18 cellular contexts compared by ENCODE assay signal in genomic region chr3:40078590-40078989, GRCh38.
"Had no signal": no experiment of that assay in that cellular context is flagged by ENCODE, and none has a peak within 500 bp of the region (broad histone marks: within the 10 kb centered on the region; RNA-seq: fewer than 3 reads in every experiment).

No MANE protein-coding gene starts in this region.

- H3K4me3 Mint-ChIP-seq: activated CD4-positive, alpha-beta T cell treated with anti-CD3 and anti-CD28 coated beads for 36 hours; activated CD8-positive, alpha-beta T cell treated with anti-CD3 and anti-CD28 coated beads for 36 hours; mesothelial cell of epicardium; neural crest cell; stimulated activated naive B cell treated with anti-CD40 and anti-IgM and Interleukin-4, amounts not matched to agents 10 μg/mL and 1 μg/mL and 100 μg/mL, for 72 hours; T-helper 17 cell had no signal

- H3K9me3 Mint-ChIP-seq: activated CD8-positive, alpha-beta T cell treated with anti-CD3 and anti-CD28 coated beads for 36 hours had no signal

- H3K9me3 ChIP-seq: pancreas had no signal

- H3K27ac Mint-ChIP-seq: activated CD4-positive, alpha-beta T cell treated with anti-CD3 and anti-CD28 coated beads for 36 hours; activated CD8-positive, alpha-beta T cell treated with anti-CD3 and anti-CD28 coated beads for 36 hours; activated naive CD4-positive, alpha-beta T cell treated with anti-CD3 and anti-CD28 coated beads, Interleukin-2, amount 50 U/mL, for 72 hours; mesothelial cell of epicardium; stimulated activated naive B cell treated with anti-CD40 and anti-IgM and Interleukin-4, amounts not matched to agents 10 μg/mL and 1 μg/mL and 100 μg/mL, for 72 hours; T-helper 17 cell had no signal

- H3K36me3 Mint-ChIP-seq: activated naive CD4-positive, alpha-beta T cell treated with anti-CD3 and anti-CD28 coated beads, Interleukin-2, amount 50 U/mL, for 72 hours; mesothelial cell of epicardium; stimulated activated naive B cell treated with anti-CD40 and anti-IgM and Interleukin-4, amounts not matched to agents 10 μg/mL and 1 μg/mL and 100 μg/mL, for 72 hours had no signal

- H3K27me3 ChIP-seq: brain microvascular endothelial cell, pancreas had no signal

- H3K4me1 ChIP-seq: pancreas had no signal

- DNase-seq: activated CD4-positive, alpha-beta T cell treated with anti-CD3 and anti-CD28 coated beads for 36 hours; activated CD8-positive, alpha-beta memory T cell treated with anti-CD3 and anti-CD28 coated beads, Interleukin-2, amount 50 U/mL, for 4 hours; activated CD8-positive, alpha-beta T cell treated with anti-CD3 and anti-CD28 coated beads for 36 hours; activated gamma-delta T cell; activated T-cell treated with anti-CD3 and anti-CD28 coated beads, Interleukin-2, amount 50 U/mL, for 48 hours; amniotic stem cell; brain microvascular endothelial cell; cerebellar nuclear complex; stimulated activated CD4-positive, alpha-beta T cell treated with anti-CD3 and anti-CD28 coated beads, Interleukin-15, amount 100 ng/mL, for 24 hours; stimulated activated CD4-positive, alpha-beta T cell treated with anti-CD3 and anti-CD28 coated beads, Interleukin-4, amount 100 ng/mL, for 1 hour; stimulated activated naive B cell treated with anti-CD40 and anti-IgM and Interleukin-4, amounts not matched to agents 10 μg/mL and 1 μg/mL and 100 μg/mL, for 72 hours; T-helper 17 cell; trophoblast cell had no signal

- H3K4me3 ChIP-seq: pancreas, skin epidermis had no signal

- H3K36me3 ChIP-seq: brain microvascular endothelial cell, pancreas had no signal

- H3K27ac ChIP-seq: brain microvascular endothelial cell, pancreas, skin epidermis had no signal

- H3K4me1 Mint-ChIP-seq: activated CD4-positive, alpha-beta T cell treated with anti-CD3 and anti-CD28 coated beads for 36 hours; stimulated activated naive B cell treated with anti-CD40 and anti-IgM and Interleukin-4, amounts not matched to agents 10 μg/mL and 1 μg/mL and 100 μg/mL, for 72 hours; T-helper 17 cell had no signal
